Comparison of ENCODE assay signal across 16 cellular contexts in genomic region chr9:125160750-125161149, GRCh38. TPM values are rescaled to one million over a fixed set of nuclear protein-coding genes. Genes with fewer than 3 reads are reported as not detected.
DNase-seq lines count a peak whose midpoint lies in the region; ATAC-seq and TF ChIP-seq lines count a peak whose summit lies in the region.
"Had no signal": no experiment of that assay in that cellular context is flagged by ENCODE, and none has a peak within 500 bp of the region (broad histone marks: within the 10 kb centered on the region; RNA-seq: fewer than 3 reads in every experiment).

No MANE protein-coding gene starts in this region.

- no peak for TF ChIP-seq CTCF in IMR-90 (conservative IDR thresholded peaks at IDR 0.05; ENCODE audit: low read depth, low read length)
- TF ChIP-seq CTCF in mammary epithelial cell (conservative IDR thresholded peaks at IDR 0.05 in 1 of 2, IDR thresholded peaks at IDR 0.05 in 1 of 2; ENCODE audit: extremely low read depth in 1 of 2, insufficient read depth in 1 of 2, low read depth in 1 of 2, low read length in 2 of 2), result no peak
- TF ChIP-seq CTCF in mucosa of descending colon (IDR thresholded peaks at IDR 0.05), result no peak
- no peak for TF ChIP-seq CTCF in stomach (IDR thresholded peaks at IDR 0.05)
- TF ChIP-seq CTCF in GM13977 (IDR thresholded peaks at IDR 0.05; ENCODE audit: extremely low read depth, insufficient read depth, missing control alignments), result no peak
- no peak for TF ChIP-seq CTCF in adrenal gland (IDR thresholded peaks at IDR 0.05)

- no peak overlapping the region for H2AFZ ChIP-seq in IMR-90 (replicated peaks; ENCODE audit: low read length, poor library complexity)
- no peak overlapping the region for H2AFZ ChIP-seq in mammary epithelial cell (ENCODE audit: low read depth, low read length)

- no peak overlapping the region for H3K23ac ChIP-seq in IMR-90 (ENCODE audit: low read depth, low read length)

- ATAC-seq in IMR-90 (ENCODE audit: low read depth) (peak; percentile 82), mucosa of descending colon (peak; percentile 68)

- H3K4me2 ChIP-seq in IMR-90 (ENCODE audit: low read depth, low read length) (no peak overlapping the region; the same call in 1 of the 2 replicates), mammary epithelial cell (ENCODE audit: insufficient read depth, low read depth, low read length) (no peak overlapping the region)

- H3K9me1 ChIP-seq in IMR-90 (ENCODE audit: insufficient read depth, low read length), result 0 out of 2 replicates have a peak, but pooled peaks cover 6% of the 10 kb centered on the region

- no peaks in the 10 kb centered on the region for H3K9me3 ChIP-seq in IMR-90 (ENCODE audit: control insufficient read depth, insufficient read depth, low read length)
- no peaks in the 10 kb centered on the region for H3K9me3 ChIP-seq in mammary epithelial cell (replicated peaks; ENCODE audit: insufficient read depth, low read length)
- no peaks in the 10 kb centered on the region for H3K9me3 ChIP-seq in mucosa of descending colon
- no peaks in the 10 kb centered on the region for H3K9me3 ChIP-seq in stomach
- H3K9me3 ChIP-seq in adrenal gland (replicated peaks in 1 of 3), result no peaks in the 10 kb centered on the region
- H3K9me3 ChIP-seq: BE2C, colonic mucosa, pancreas had no signal

- H2AK5ac ChIP-seq in IMR-90 (ENCODE audit: low read depth, low read length), result no peak overlapping the region

- dilution Hi-C loops in IMR-90 (cut with HindIII; ENCODE audit: low sequenced_read_pairs, unreplicated experiment), result no loop called here
- dilution Hi-C loops in mammary epithelial cell (cut with HindIII; ENCODE audit: low sequenced_read_pairs), result no loop called here

- H3K4me1 ChIP-seq in IMR-90 (ENCODE audit: control insufficient read depth, insufficient read depth, low read length) (peaks cover 9% of the 10 kb centered on the region), mammary epithelial cell (ENCODE audit: insufficient read depth, low read length) (peaks cover 6% of the 10 kb centered on the region), mucosa of descending colon (ENCODE audit: low read depth) (peaks cover 12% of the 10 kb centered on the region), stomach (peaks cover 0 to 27% (median 17%) of the 10 kb centered on the region in 4 donors), adrenal gland (replicated peaks in 1 of 2) (peaks cover 0 to 15% of the 10 kb centered on the region in 2 donors)
- H3K4me1 ChIP-seq: BE2C had no signal

- CTCF ChIA-PET in IMR-90 (lab: Yijun Ruan, JAX), result interaction anchor here (0.8 kb wide), 1 partner anchor 18 kb away, joined by 3 read pairs; the partner anchor contains the start of gene SCAI
- CTCF ChIA-PET in mammary epithelial cell (lab: Charles Lee; ENCODE audit: low non-redundant PET), result no interaction called here

- H3K9ac ChIP-seq in IMR-90 (ENCODE audit: low read depth, low read length), result no peak overlapping the region
- no peak overlapping the region for H3K9ac ChIP-seq in mammary epithelial cell (ENCODE audit: insufficient read depth, low read length)

- H3K18ac ChIP-seq in IMR-90 (ENCODE audit: low read depth, low read length), result no peak overlapping the region

- H3K4me3 ChIP-seq in IMR-90 (ENCODE audit: insufficient read depth, low read depth, low read length), result no peak overlapping the region
- H3K4me3 ChIP-seq in mammary epithelial cell (replicated peaks in 1 of 3; ENCODE audit: insufficient read depth in 1 of 3, low read depth in 2 of 3, low read length in 3 of 3), result no peak overlapping the region
- no peak overlapping the region for H3K4me3 ChIP-seq in mucosa of descending colon
- H3K4me3 ChIP-seq in stomach, result no peak overlapping the region
- H3K4me3 ChIP-seq in adrenal gland, result no peak overlapping the region
- H3K4me3 ChIP-seq: colonic mucosa, pancreas had no signal

- H4K5ac ChIP-seq in IMR-90 (ENCODE audit: low read depth, low read length), result no peak overlapping the region

- no peak for TF ChIP-seq EP300 in stomach (IDR thresholded peaks at IDR 0.05)

- H2BK5ac ChIP-seq in IMR-90 (ENCODE audit: low read depth, low read length, poor library complexity, severe bottlenecking), result peak overlapping the region; percentile 56

- peaks cover 15% of the 10 kb centered on the region; the same call in 1 of the 2 replicates for H4K20me1 ChIP-seq in IMR-90 (ENCODE audit: insufficient read depth, low read length)
- no peaks in the 10 kb centered on the region for H4K20me1 ChIP-seq in mammary epithelial cell (ENCODE audit: insufficient read depth, low read length)

- H3K36me3 ChIP-seq in IMR-90 (ENCODE audit: control insufficient read depth, insufficient read depth, low read length) (peaks cover 4% of the 10 kb centered on the region; the same call in 1 of the 2 replicates), mammary epithelial cell (ENCODE audit: insufficient read depth, low read length) (peaks cover 3% of the 10 kb centered on the region), mucosa of descending colon (ENCODE audit: low read depth) (no peaks in the 10 kb centered on the region), stomach (peaks cover 0 to 39% (median 31%) of the 10 kb centered on the region in 4 donors), adrenal gland (replicated peaks in 1 of 2) (peaks cover 0 to 8% of the 10 kb centered on the region in 2 donors)
- H3K36me3 ChIP-seq: colonic mucosa, pancreas had no signal

- no peaks in the 10 kb centered on the region for H3K27me3 ChIP-seq in IMR-90 (ENCODE audit: control insufficient read depth, insufficient read depth, low read length)
- H3K27me3 ChIP-seq in mammary epithelial cell (ENCODE audit: insufficient read depth, low read length), result no peaks in the 10 kb centered on the region
- no peaks in the 10 kb centered on the region for H3K27me3 ChIP-seq in stomach
- H3K27me3 ChIP-seq in adrenal gland, result no peaks in the 10 kb centered on the region
- H3K27me3 ChIP-seq: BE2C, colonic mucosa, pancreas had no signal

- no peak for TF ChIP-seq RAD21 in IMR-90 (IDR thresholded peaks at IDR 0.05; ENCODE audit: low read length)

- no peak overlapping the region for H3K14ac ChIP-seq in IMR-90 (replicated peaks; ENCODE audit: low read depth, low read length)

- no peak overlapping the region for H2BK120ac ChIP-seq in IMR-90 (ENCODE audit: low read depth, low read length)

- H3K56ac ChIP-seq in IMR-90 (ENCODE audit: extremely low read depth, insufficient read depth, low read length), result no peak overlapping the region

- intact Hi-C loops in IMR-90 (cut with micrococcal nuclease) (no loop called here), mammary epithelial cell (cut with micrococcal nuclease) (no loop called here), mucosa of descending colon (cut with DNase I, micrococcal nuclease) (no loop called here), stomach (cut with DNase I; ENCODE audit: low total_unique reads) (no loop called here), adrenal gland (cut with DNase I) (no loop called here)

- no peak for DNase-seq in IMR-90
- DNase-seq in mammary epithelial cell, result no peak
- DNase-seq in mucosa of descending colon, result no peak
- no peak for DNase-seq in stomach
- no peak for DNase-seq in stimulated activated CD4-positive, alpha-beta T cell treated with anti-CD3 and anti-CD28 coated beads, Interleukin-1b, Interleukin-23, amount 100 ng/mL, for 48 hours
- no peak for DNase-seq in GM13977 (ENCODE audit: low spot score)
- DNase-seq in HCEC 1CT, result no peak
- no peak for DNase-seq in adrenal gland
- DNase-seq: activated CD4-positive, alpha-beta T cell treated with anti-CD3 and anti-CD28 coated beads for 1 hour; activated effector memory CD4-positive, alpha-beta T cell treated with anti-CD3 and anti-CD28 coated beads, Interleukin-2, amount 50 U/mL, for 16 hours; BE2C; colonic mucosa; NCI-H2171 treated with DMSO at 0.1 percent for 48 hours; pancreas; stimulated activated CD4-positive, alpha-beta T cell treated with anti-CD3 and anti-CD28 coated beads, Interleukin-4, amount 100 ng/mL, for 1 hour; T-helper 9 cell had no signal

- H3K79me2 ChIP-seq in mammary epithelial cell (ENCODE audit: insufficient read depth, low read length), result peaks cover 29% of the 10 kb centered on the region

- no peak overlapping the region for H3K4ac ChIP-seq in IMR-90 (ENCODE audit: low read depth, low read length)

- H3K27ac ChIP-seq in IMR-90 (ENCODE audit: insufficient read depth, low read length), result peak overlapping the region; percentile 71; the same call in 1 of the 2 replicates
- peak overlapping the region; percentile 32 for H3K27ac ChIP-seq in mammary epithelial cell (ENCODE audit: insufficient read depth, low read depth, low read length)
- H3K27ac ChIP-seq in stomach, result peak overlapping the region in 3 of 5 donors; percentile 6 to 58 (median 56)
- H3K27ac ChIP-seq in adrenal gland, result no peak overlapping the region
- H3K27ac ChIP-seq: colonic mucosa, pancreas had no signal

- H2BK15ac ChIP-seq in IMR-90 (ENCODE audit: low read depth, low read length), result no peak overlapping the region

- POLR2A ChIA-PET in IMR-90 (lab: Charles Lee; ENCODE audit: unreplicated experiment), result no interaction called here

- no peak overlapping the region for H2AK9ac ChIP-seq in IMR-90 (replicated peaks; ENCODE audit: low read depth, low read length, poor library complexity)

- no peak overlapping the region for H2BK20ac ChIP-seq in IMR-90 (ENCODE audit: low read depth, low read length)

- peaks cover 19 to 56% of the 10 kb centered on the region in 2 experiments for H3K79me1 ChIP-seq in IMR-90 (ENCODE audit: low read depth in 1 of 2, low read length in 2 of 2)

- no peak overlapping the region; a peak in 1 of 4 replicates for H4K8ac ChIP-seq in IMR-90 (ENCODE audit: low read depth in 2 of 2, low read length in 2 of 2)

- TF ChIP-seq POLR2A in IMR-90 (IDR thresholded peaks at IDR 0.05; ENCODE audit: low read depth, low read length) (no peak), stomach (IDR thresholded peaks at IDR 0.05) (no peak), adrenal gland (IDR thresholded peaks at IDR 0.05) (no peak)

- in situ Hi-C loops in IMR-90 (cut with MboI; ENCODE audit: low sequenced_read_pairs) (no loop called here), mammary epithelial cell (cut with MboI; ENCODE audit: low sequenced_read_pairs in 2 of 2) (no loop called here), GM13977 (cut with MboI; ENCODE audit: low pct_unique_long_range_greater_than_20kb, low sequenced_read_pairs, unreplicated experiment) (no loop called here)

- H4K91ac ChIP-seq in IMR-90 (ENCODE audit: insufficient read depth, low read depth, low read length), result no peak overlapping the region

- no TSS peak for BruUV-seq in IMR-90 (replicated peaks; lab: Mats Ljungman, UMichigan)
- no TSS peak for BruUV-seq in mammary epithelial cell (replicated peaks; lab: Mats Ljungman, UMichigan)

RNA-seq across cellular contexts. Expression of gene SCAI, which starts 17.4 kb away (rescaled TPM):
- total RNA-seq in IMR-90 (2012; rRNA removed), result 13.3 and 14.5 TPM in 2 replicates
- 2.5 and 3.6 TPM in 2 replicates for polyA plus RNA-seq in IMR-90 (2012; rRNA removed)
- 0.79 and 1.1 TPM in 2 replicates for polyA plus RNA-seq in IMR-90 (2012; cell fraction: cytosol; rRNA removed)
- polyA plus RNA-seq in IMR-90 (2012; cell fraction: nucleus; rRNA removed; ENCODE audit: low replicate concordance), result 1.5 and 12.2 TPM in 2 replicates
- 1 to 10 TPM; 3.1 to 7.7 TPM for total RNA-seq in mammary epithelial cell
- 1.2 TPM for polyA plus RNA-seq in mammary epithelial cell
- polyA minus RNA-seq in mammary epithelial cell, result 24.8 TPM
- 10 to 100 TPM in 1 of 3 donors, 1 to 10 TPM in 2; 6.3 to 11.7 (median 8.8) TPM for total RNA-seq in mucosa of descending colon
- 10 to 100 TPM in 3 of 5 donors, 1 to 10 TPM in 2; 1.2 to 21.0 (median 11.7) TPM for total RNA-seq in stomach
- under 1 TPM; 0.46 to 0.83 (median 0.50) TPM for polyA plus RNA-seq in stomach
- 10 to 100 TPM in 4 of 8 donors, 1 to 10 TPM in 4; 7.8 to 19.6 (median 11.7) TPM for total RNA-seq in adrenal gland
- polyA plus RNA-seq in adrenal gland, result 1 to 10 TPM; 1.4 to 6.3 (median 3.1) TPM

RNA-seq across cellular contexts. Expression of gene PPP6C, which starts 28.9 kb away (rescaled TPM):
- 15.4 and 27.5 TPM in 2 replicates for total RNA-seq in IMR-90 (2012; rRNA removed)
- polyA plus RNA-seq in IMR-90 (2012; rRNA removed), result 12.9 and 14.5 TPM in 2 replicates
- polyA plus RNA-seq in IMR-90 (2012; cell fraction: cytosol; rRNA removed), result 3.5 and 3.9 TPM in 2 replicates
- 1.6 and 7.7 TPM in 2 replicates for polyA plus RNA-seq in IMR-90 (2012; cell fraction: nucleus; rRNA removed; ENCODE audit: low replicate concordance)
- 10 to 100 TPM; 30.0 to 32.5 TPM for total RNA-seq in mammary epithelial cell
- polyA plus RNA-seq in mammary epithelial cell, result 17.3 TPM
- 25.6 TPM for polyA minus RNA-seq in mammary epithelial cell
- total RNA-seq in mucosa of descending colon, result 10 to 100 TPM; 41.8 to 47.6 (median 45.4) TPM
- total RNA-seq in stomach, result 10 to 100 TPM in 4 of 5 donors, 1 to 10 TPM in 1; 4.6 to 62.0 (median 28.8) TPM
- polyA plus RNA-seq in stomach, result 10 to 100 TPM; 19.0 to 32.2 (median 20.9) TPM
- total RNA-seq in adrenal gland, result 10 to 100 TPM; 30.8 to 71.1 (median 48.0) TPM
- polyA plus RNA-seq in adrenal gland, result 10 to 100 TPM; 15.9 to 51.0 (median 17.1) TPM

RNA-seq across cellular contexts. Expression of gene RABEPK, which starts 39.6 kb away (rescaled TPM):
- 49.7 and 59.7 TPM in 2 replicates for total RNA-seq in IMR-90 (2012; rRNA removed)
- 43.9 and 44.6 TPM in 2 replicates for polyA plus RNA-seq in IMR-90 (2012; rRNA removed)
- polyA plus RNA-seq in IMR-90 (2012; cell fraction: cytosol; rRNA removed), result 33.0 and 37.2 TPM in 2 replicates
- 23.4 and 31.8 TPM in 2 replicates for polyA plus RNA-seq in IMR-90 (2012; cell fraction: nucleus; rRNA removed; ENCODE audit: low replicate concordance)
- total RNA-seq in mammary epithelial cell, result 10 to 100 TPM; 21.7 to 25.8 TPM
- polyA plus RNA-seq in mammary epithelial cell, result 30.6 TPM
- polyA minus RNA-seq in mammary epithelial cell, result 3.8 TPM
- total RNA-seq in mucosa of descending colon, result 10 to 100 TPM; 11.6 to 12.9 (median 12.1) TPM
- total RNA-seq in stomach, result 10 to 100 TPM; 11.2 to 32.6 (median 12.7) TPM
- polyA plus RNA-seq in stomach, result 10 to 100 TPM; 17.4 to 18.8 (median 17.9) TPM
- 10 to 100 TPM; 11.0 to 22.5 (median 16.4) TPM for total RNA-seq in adrenal gland
- polyA plus RNA-seq in adrenal gland, result 10 to 100 TPM; 16.7 to 27.3 (median 17.2) TPM

Comparison
In these comparisons a context has a peak if more than half of its experiments do, and no peak if none do; other contexts are left out.
1. H3K27ac ChIP-seq: peak in IMR-90 (single experiment), mammary epithelial cell (single experiment) and stomach (3 of 5); none in adrenal gland (0 of 5).